ENCODE assay signal across 8 cellular contexts in genomic region chr10:79443338-79444242, GRCh38. TPM values are rescaled to one million over a fixed set of nuclear protein-coding genes. Genes with fewer than 3 reads are reported as not detected.
A peak's percentile ranks its signal among the peaks of the same experiment; 100 is the strongest.
DNase-seq lines count a peak whose midpoint lies in the region; ATAC-seq and TF ChIP-seq lines count a peak whose summit lies in the region.

No MANE protein-coding gene starts in this region.

- H3K4me3 ChIP-seq in DOHH2 (ENCODE audit: low read length) (peak overlapping the region; percentile 66), Panc1 (ENCODE audit: low read depth in 2 of 2, low read length in 2 of 2) (peak overlapping the region; percentile 60 to 63), esophagus squamous epithelium (peak overlapping the region; percentile 56 to 93 (median 74)), prostate gland (peak overlapping the region; percentile 84 to 89)

- TSS peak; percentile 77 for BruUV-seq in Panc1 (replicated peaks; lab: Mats Ljungman, UMichigan)

- DNase-seq in Panc1 (ENCODE audit: low read depth, low spot score) (no peak), esophagus squamous epithelium (lab: John Stamatoyannopoulos, UW) (no peak), prostate gland (ENCODE audit: low spot score) (peak; percentile 24), HT-29 (ENCODE audit: low spot score) (no peak), AG20443 (ENCODE audit: low spot score) (no peak)

- no peak for TF ChIP-seq POLR2A in esophagus squamous epithelium (IDR thresholded peaks at IDR 0.05)
- TF ChIP-seq POLR2A in prostate gland (IDR thresholded peaks at IDR 0.05), result no peak

- H4K20me1 ChIP-seq in DOHH2 (ENCODE audit: control insufficient read depth, insufficient read depth, low read depth, low read length), result peaks cover 5% of the 10 kb centered on the region

- 29 to 57% methylated on average over 5 to 9 of the region's 11 CpGs for WGBS in esophagus squamous epithelium, 2 donors
- 14% methylated on average over 11 of the region's 11 CpGs for WGBS in prostate gland

- H3K9me3 ChIP-seq in DOHH2 (ENCODE audit: control insufficient read depth, insufficient read depth, low read length), result no peaks in the 10 kb centered on the region
- H3K9me3 ChIP-seq in Panc1 (ENCODE audit: control insufficient read depth, insufficient read depth, low read depth, low read length), result no peaks in the 10 kb centered on the region
- no peaks in the 10 kb centered on the region for H3K9me3 ChIP-seq in esophagus squamous epithelium
- no peaks in the 10 kb centered on the region for H3K9me3 ChIP-seq in prostate gland

- H3K27me3 ChIP-seq in DOHH2 (ENCODE audit: control insufficient read depth, low read length) (peaks cover 71% of the 10 kb centered on the region), Panc1 (ENCODE audit: control insufficient read depth, insufficient read depth, low read length) (no peaks in the 10 kb centered on the region), esophagus squamous epithelium (peaks cover 0 to 4% (median 0%) of the 10 kb centered on the region in 4 donors), prostate gland (replicated peaks; ENCODE audit: insufficient read depth) (no peaks in the 10 kb centered on the region)

- TF ChIP-seq CTCF in DOHH2 (IDR thresholded peaks at IDR 0.05; ENCODE audit: low read depth, low read length, poor library complexity, severe bottlenecking) (no peak), Panc1 (IDR thresholded peaks at IDR 0.05) (no peak), esophagus squamous epithelium (IDR thresholded peaks at IDR 0.05) (no peak), prostate gland (IDR thresholded peaks at IDR 0.05) (no peak)

- H3K36me3 ChIP-seq in DOHH2 (ENCODE audit: control insufficient read depth, low read length) (no peaks in the 10 kb centered on the region), Panc1 (ENCODE audit: control insufficient read depth, insufficient read depth, low read length) (no peaks in the 10 kb centered on the region; the same call in 1 of the 2 replicates), esophagus squamous epithelium (no peaks in the 10 kb centered on the region), prostate gland (no peaks in the 10 kb centered on the region)

- CTCF ChIA-PET in Panc1 (lab: Charles Lee), result no interaction called here

- in situ Hi-C loops in Panc1 (cut with HindIII; ENCODE audit: low pct_unique_long_range_greater_than_20kb, low sequenced_read_pairs), result no loop called here

- no peaks in the 10 kb centered on the region for H3F3A ChIP-seq in DOHH2 (ENCODE audit: control insufficient read depth, insufficient read depth)

- POLR2A ChIA-PET in Panc1 (lab: Charles Lee), result no interaction called here

- ATAC-seq in Panc1, result no peak
- no peak for ATAC-seq in HG03159 (IDR thresholded peaks at IDR 0.05; ENCODE audit: unreplicated experiment)
- no peak for ATAC-seq in HG03342 (IDR thresholded peaks at IDR 0.05; ENCODE audit: unreplicated experiment)

- H3K27ac ChIP-seq in DOHH2 (ENCODE audit: low read depth, low read length), result no peak overlapping the region
- peak overlapping the region; percentile 51 for H3K27ac ChIP-seq in Panc1 (ENCODE audit: low read length)
- H3K27ac ChIP-seq in esophagus squamous epithelium, result peak overlapping the region; percentile 82 to 98 (median 90)
- peak overlapping the region; percentile 75 to 87 for H3K27ac ChIP-seq in prostate gland

- H3K4me1 ChIP-seq in DOHH2 (ENCODE audit: control insufficient read depth, low read length), result peaks cover 20% of the 10 kb centered on the region
- peaks cover 19% of the 10 kb centered on the region for H3K4me1 ChIP-seq in Panc1 (ENCODE audit: control insufficient read depth, insufficient read depth, low read length)
- H3K4me1 ChIP-seq in esophagus squamous epithelium, result peaks cover 17 to 79% (median 32%) of the 10 kb centered on the region in 3 donors
- H3K4me1 ChIP-seq in prostate gland (replicated peaks), result peaks cover 12% of the 10 kb centered on the region

- intact Hi-C loops in Panc1 (cut with micrococcal nuclease; ENCODE audit: unreplicated experiment) (no loop called here), esophagus squamous epithelium (cut with DNase I) (no loop called here), prostate gland (cut with DNase I) (loop anchor here (2.0 to 5.0 kb wide), 2 partner anchors 44 to 45 kb away; no protein-coding TSS in a partner anchor)

- H3K9me2 ChIP-seq in DOHH2 (replicated peaks; ENCODE audit: control insufficient read depth, low read length), result no peaks in the 10 kb centered on the region

- peak overlapping the region; percentile 84 for H3K4me2 ChIP-seq in DOHH2 (ENCODE audit: low read length)

- H3K79me2 ChIP-seq in DOHH2 (ENCODE audit: control insufficient read depth, low read length), result no peaks in the 10 kb centered on the region

RNA-seq across cellular contexts. Expression of gene ZCCHC24, which starts 1.8 kb away (rescaled TPM):
- total RNA-seq in Panc1 (2021; ENCODE audit: unreplicated experiment) (7.8 TPM), esophagus squamous epithelium (10 to 100 TPM in 1 of 4 donors, 1 to 10 TPM in 3; 2.2 to 26.1 (median 6.4) TPM), prostate gland (10 to 100 TPM; 20.8 to 51.2 TPM)
- polyA plus RNA-seq in Panc1 (2012; ENCODE audit: insufficient read length), result 11.3 TPM
- total RNA-seq in HT-29 (2014; rRNA removed; shearing (Covaris generic)), result 0.10 TPM in 1 of 2 replicates, not detected in the other
